21 cellular contexts compared by ENCODE assay signal in genomic region chr18:13524824-13525223, GRCh38.
"Had no signal": no experiment of that assay in that cellular context is flagged by ENCODE, and none has a peak within 500 bp of the region (broad histone marks: within the 10 kb centered on the region; RNA-seq: fewer than 3 reads in every experiment).

No MANE protein-coding gene starts in this region.

- H3K27me3 Mint-ChIP-seq: activated CD4-positive, alpha-beta T cell treated with anti-CD3 and anti-CD28 coated beads, Interleukin-2, amount 10 ng/mL, durations not matched to agents 7 days and 5 days; activated naive CD8-positive, alpha-beta T cell treated with anti-CD3 and anti-CD28 coated beads, Interleukin-2, amount 10 ng/mL, durations not matched to agents 7 days and 5 days; T-cell had no signal

- H3K27ac ChIP-seq: breast epithelium, neutrophil, parathyroid adenoma, tibial artery, VCaP had no signal

- H3K36me3 ChIP-seq: breast epithelium had no signal

- H3K4me3 ChIP-seq: breast epithelium, smooth muscle cell, tibial artery had no signal

- H3K9me3 ChIP-seq: breast epithelium, neutrophil, tibial artery had no signal

- H3K27me3 ChIP-seq: breast epithelium, neutrophil, tibial artery had no signal

- H3K9me3 Mint-ChIP-seq: activated CD4-positive, alpha-beta T cell treated with anti-CD3 and anti-CD28 coated beads, Interleukin-2, amount 10 ng/mL, durations not matched to agents 7 days and 5 days; activated naive CD8-positive, alpha-beta T cell treated with anti-CD3 and anti-CD28 coated beads, Interleukin-2, amount 10 ng/mL, durations not matched to agents 7 days and 5 days; nephron; T-cell; T-helper 2 cell treated with Interferon-gamma antibody and Interleukin-4, amounts not matched to agents 5 μg/mL and 100 μg/mL, for 36 hours had no signal

- H3K4me3 Mint-ChIP-seq: activated CD4-positive, alpha-beta T cell treated with anti-CD3 and anti-CD28 coated beads, Interleukin-2, amount 10 ng/mL, durations not matched to agents 7 days and 5 days; activated CD8-positive, alpha-beta T cell treated with anti-CD3 and anti-CD28 coated beads, Interleukin-2, amount 10 ng/mL, durations not matched to agents 7 days and 5 days; activated naive CD8-positive, alpha-beta T cell treated with anti-CD3 and anti-CD28 coated beads, Interleukin-2, amount 10 ng/mL, durations not matched to agents 7 days and 5 days; nephron; T-cell; T-helper 2 cell treated with Interferon-gamma antibody and Interleukin-4, amounts not matched to agents 5 μg/mL and 100 μg/mL, for 36 hours had no signal

- H3K9ac ChIP-seq: parathyroid adenoma had no signal

- H3K27ac Mint-ChIP-seq: activated CD4-positive, alpha-beta T cell treated with anti-CD3 and anti-CD28 coated beads, Interleukin-2, amount 10 ng/mL, durations not matched to agents 7 days and 5 days; activated CD8-positive, alpha-beta T cell treated with anti-CD3 and anti-CD28 coated beads, Interleukin-2, amount 10 ng/mL, durations not matched to agents 7 days and 5 days; activated naive CD8-positive, alpha-beta T cell treated with anti-CD3 and anti-CD28 coated beads, Interleukin-2, amount 10 ng/mL, durations not matched to agents 7 days and 5 days; nephron; T-helper 2 cell treated with Interferon-gamma antibody and Interleukin-4, amounts not matched to agents 5 μg/mL and 100 μg/mL, for 36 hours had no signal

- DNase-seq: activated CD4-positive, alpha-beta T cell treated with anti-CD3 and anti-CD28 coated beads, Interleukin-2, amount 10 ng/mL, durations not matched to agents 7 days and 5 days; activated CD4-positive, CD25-positive, alpha-beta regulatory T cell treated with anti-CD3 and anti-CD28 coated beads, Interleukin-2, amount 50 U/mL, for 72 hours; activated CD8-positive, alpha-beta T cell treated with anti-CD3 and anti-CD28 coated beads, Interleukin-2, amount 10 ng/mL, durations not matched to agents 7 days and 5 days; activated naive CD8-positive, alpha-beta T cell treated with anti-CD3 and anti-CD28 coated beads, Interleukin-2, amount 10 ng/mL, durations not matched to agents 7 days and 5 days; activated T-cell treated with anti-CD3 and anti-CD28 coated beads, Interleukin-2, amount 50 U/mL, for 1 hour; amniotic stem cell; erythroblast; foreskin fibroblast; hippocampal formation; stimulated activated CD4-positive, alpha-beta T cell treated with anti-CD3 and anti-CD28 coated beads, Interleukin-4, amount 100 ng/mL, for 1 hour; stimulated activated naive CD4-positive, alpha-beta T cell; substantia nigra; T-cell; tibial artery had no signal

- H3K4me1 ChIP-seq: breast epithelium, parathyroid adenoma had no signal
